19 cellular contexts compared by ENCODE assay signal in the genomic region with DNA sequence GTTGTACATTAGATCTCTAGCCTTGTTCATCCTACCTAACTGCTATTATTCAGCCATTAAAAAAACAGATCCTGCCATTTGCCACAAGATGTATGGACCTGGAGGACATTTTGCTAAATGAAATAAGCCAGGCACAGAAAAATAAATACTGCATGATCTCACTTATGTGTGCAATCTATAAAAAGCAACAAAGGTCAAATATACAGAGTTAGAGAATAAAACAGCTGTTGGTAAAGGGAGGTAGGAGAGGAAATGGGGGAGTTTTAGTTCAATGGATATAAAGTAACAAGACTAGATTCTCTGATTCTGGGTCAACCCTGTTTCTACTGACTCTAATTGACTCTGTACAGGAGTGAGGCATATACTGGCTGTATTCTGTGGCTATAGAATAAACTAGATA.
DNase-seq lines count a peak whose midpoint lies in the region; ATAC-seq and TF ChIP-seq lines count a peak whose summit lies in the region.
"Had no signal": no experiment of that assay in that cellular context is flagged by ENCODE, and none has a peak within 500 bp of the region (broad histone marks: within the 10 kb centered on the region; RNA-seq: fewer than 3 reads in every experiment).

No MANE protein-coding gene starts in this region.

- H4K8ac ChIP-seq in mesenchymal stem cell (ENCODE audit: low read length) = no peak overlapping the region

- no peak overlapping the region for H2BK5ac ChIP-seq in mesenchymal stem cell (ENCODE audit: low read depth, low read length, poor library complexity, severe bottlenecking)

- H3K23ac ChIP-seq in mesenchymal stem cell (ENCODE audit: low read length in 2 of 2) = no peak overlapping the region

- H3K9me3 ChIP-seq in T-helper 17 cell (ENCODE audit: control insufficient read depth, low read length, poor library complexity, severe bottlenecking) (no peaks in the 10 kb centered on the region), mesenchymal stem cell (ENCODE audit: control insufficient read depth, low read length) (no peaks in the 10 kb centered on the region)
- H3K9me3 ChIP-seq: BE2C, HAP-1 had no signal

- H3K4me1 Mint-ChIP-seq in T-helper 17 cell = peaks cover 4% of the 10 kb centered on the region

- H3K27ac Mint-ChIP-seq in T-helper 17 cell = peak overlapping the region; percentile 24
- H3K27ac Mint-ChIP-seq: CD8-positive, alpha-beta T cell; HFFc6 had no signal

- H3K36me3 Mint-ChIP-seq in T-helper 17 cell (ENCODE audit: low read depth) = peaks cover 3% of the 10 kb centered on the region
- H3K36me3 Mint-ChIP-seq: CD8-positive, alpha-beta T cell had no signal

- no peak overlapping the region for H3K4me3 ChIP-seq in choroid plexus epithelial cell (ENCODE audit: low read depth, low read length)
- no peak overlapping the region for H3K4me3 ChIP-seq in mesenchymal stem cell (ENCODE audit: insufficient read depth in 1 of 2, low read depth in 1 of 2, low read length in 2 of 2)
- H3K4me3 ChIP-seq: A549, HAP-1 had no signal

- H3K18ac ChIP-seq in mesenchymal stem cell (ENCODE audit: low read depth in 1 of 2, low read length in 2 of 2) = no peak overlapping the region

- no peak overlapping the region for H3K14ac ChIP-seq in mesenchymal stem cell (ENCODE audit: low read length in 2 of 2)

- H3K4me3 Mint-ChIP-seq in T-helper 17 cell = no peak overlapping the region
- H3K4me3 Mint-ChIP-seq: CD8-positive, alpha-beta T cell; HFFc6 had no signal

- H3K27me3 ChIP-seq in mesenchymal stem cell (ENCODE audit: control insufficient read depth in 1 of 2, insufficient read depth in 1 of 2, low read length in 2 of 2) = no peaks in the 10 kb centered on the region
- H3K27me3 ChIP-seq: BE2C had no signal

- H3K27ac ChIP-seq in mesenchymal stem cell (ENCODE audit: low read length, poor library complexity, severe bottlenecking) = no peak overlapping the region
- H3K27ac ChIP-seq: A549, C4-2B had no signal

- no peak for DNase-seq in T-helper 17 cell
- peak; percentile 36 for DNase-seq in choroid plexus epithelial cell (ENCODE audit: low read depth)
- DNase-seq in mesenchymal stem cell = peak; percentile 49
- no peak for DNase-seq in CD1c-positive myeloid dendritic cell (ENCODE audit: extremely low spot score)
- DNase-seq in SW480 (ENCODE audit: low spot score) = no peak
- DNase-seq in MV-4-11 (lab: John Stamatoyannopoulos, UW) = no peak
- no peak for DNase-seq in amniotic stem cell (lab: John Stamatoyannopoulos, UW)
- DNase-seq: BE2C; CD8-positive, alpha-beta T cell; COR-L47; DMS153; DMS79 treated with DMSO at 0.1 percent for 48 hours; EL; GOT3; HFFc6 had no signal

- H2BK15ac ChIP-seq in mesenchymal stem cell (ENCODE audit: low read depth, poor library complexity, severe bottlenecking) = no peak overlapping the region

- no peak overlapping the region for H2AK5ac ChIP-seq in mesenchymal stem cell (ENCODE audit: low read length, severe bottlenecking)

- H4K91ac ChIP-seq in mesenchymal stem cell (ENCODE audit: low read length) = no peak overlapping the region

- no peak for TF ChIP-seq CTCF in choroid plexus epithelial cell (conservative IDR thresholded peaks at IDR 0.05; ENCODE audit: low read depth, low read length)

- no peaks in the 10 kb centered on the region for H3K36me3 ChIP-seq in mesenchymal stem cell (ENCODE audit: control insufficient read depth in 1 of 2, insufficient read depth in 2 of 2, low read depth in 1 of 2, low read length in 2 of 2)
- H3K36me3 ChIP-seq: BE2C, HAP-1 had no signal

- no peak overlapping the region for H2AFZ ChIP-seq in mesenchymal stem cell (ENCODE audit: low read depth, low read length)

- H2BK120ac ChIP-seq in mesenchymal stem cell (ENCODE audit: low read depth, low read length) = no peak overlapping the region

- H2BK12ac ChIP-seq in mesenchymal stem cell (ENCODE audit: low read length in 2 of 2) = no peak overlapping the region

- H3K4me2 ChIP-seq in mesenchymal stem cell (ENCODE audit: low read length, poor library complexity, severe bottlenecking) = no peak overlapping the region
- H3K4me2 ChIP-seq: A549 had no signal

- no peaks in the 10 kb centered on the region for H3K27me3 Mint-ChIP-seq in T-helper 17 cell

- H3K79me1 ChIP-seq in mesenchymal stem cell (replicated peaks; ENCODE audit: low read length, poor library complexity, severe bottlenecking) = no peaks in the 10 kb centered on the region

- H3K4me1 ChIP-seq in mesenchymal stem cell (ENCODE audit: control insufficient read depth, insufficient read depth, low read depth, low read length) = no peaks in the 10 kb centered on the region
- H3K4me1 ChIP-seq: BE2C had no signal

- ATAC-seq in T-helper 17 cell = no peak
- ATAC-seq: A549; CD8-positive, alpha-beta T cell; HepG2 had no signal

- H3K4ac ChIP-seq in mesenchymal stem cell (ENCODE audit: low read depth in 1 of 2, low read length in 2 of 2) = no peak overlapping the region

- no peak overlapping the region for H3K9ac ChIP-seq in mesenchymal stem cell (ENCODE audit: low read length)

Comparison
In these comparisons a context has a peak if more than half of its experiments do, and no peak if none do; other contexts are left out.
1. DNase-seq: peak in choroid plexus epithelial cell (single experiment) and mesenchymal stem cell (single experiment); none in T-helper 17 cell (0 of 3), CD1c-positive myeloid dendritic cell (single experiment), SW480 (single experiment), MV-4-11 (single experiment) and amniotic stem cell (single experiment).